In the genomic region with DNA sequence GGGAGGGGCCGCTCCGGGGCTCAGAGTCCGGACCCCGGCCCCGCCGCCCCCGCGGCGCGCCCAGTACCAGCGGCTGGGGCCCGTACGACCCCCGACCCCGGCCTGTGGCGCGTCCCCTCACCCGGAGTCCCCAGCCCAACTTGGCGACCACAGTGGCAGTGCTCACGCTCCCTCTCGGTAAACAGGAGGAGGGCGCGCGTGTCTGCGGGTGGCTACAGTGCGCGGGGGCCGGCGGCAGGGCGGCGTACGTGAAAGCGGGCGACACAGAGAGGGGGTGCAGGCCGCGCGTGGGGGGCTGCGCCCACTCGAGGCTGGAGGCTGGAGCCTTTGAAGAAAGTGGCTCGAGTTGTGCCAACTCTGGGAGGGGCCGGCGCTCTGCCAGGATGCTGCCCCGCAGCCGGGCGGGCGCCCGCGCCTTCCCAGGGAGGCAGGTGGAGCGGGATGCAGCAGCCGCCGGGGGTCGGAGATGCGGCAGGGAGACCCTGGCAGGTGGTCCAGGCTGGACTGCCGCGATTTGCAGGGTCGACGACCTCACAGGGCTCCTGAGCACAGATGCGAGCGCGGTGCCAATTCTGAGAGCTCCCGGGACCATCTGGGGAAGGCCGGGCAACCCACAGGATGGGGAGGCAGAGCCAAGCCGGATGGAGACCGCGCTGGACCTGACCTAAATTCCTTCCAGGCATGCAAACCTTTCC, we compare ENCODE assay signal across 8 cellular contexts. TPM values are rescaled to one million over a fixed set of nuclear protein-coding genes. Genes with fewer than 3 reads are reported as not detected.
DNase-seq lines count a peak whose midpoint lies in the region; ATAC-seq, FAIRE-seq and TF ChIP-seq lines count a peak whose summit lies in the region.

No MANE protein-coding gene starts in this region.

- H3K36me3 Mint-ChIP-seq in astrocyte (ENCODE audit: low read depth, unreplicated experiment), result no peaks in the 10 kb centered on the region

- peak overlapping the region; percentile 85 for H3K4me2 ChIP-seq in astrocyte (ENCODE audit: low read length)
- peak overlapping the region; percentile 89 for H3K4me2 ChIP-seq in skeletal muscle satellite cell (ENCODE audit: low read length)

- no peak for FAIRE-seq in astrocyte (lab: Jason Lieb, UNC)

- H2AFZ ChIP-seq in astrocyte (ENCODE audit: low read depth, low read length), result peak overlapping the region; percentile 67

- peaks cover 25% of the 10 kb centered on the region for H3K4me1 Mint-ChIP-seq in astrocyte (ENCODE audit: low read depth, unreplicated experiment)

- peaks cover 41% of the 10 kb centered on the region for H3K79me2 ChIP-seq in astrocyte (ENCODE audit: insufficient read depth, low read length)

- H3K27me3 ChIP-seq in astrocyte (ENCODE audit: insufficient read depth, low read length), result peaks cover 2% of the 10 kb centered on the region
- H3K27me3 ChIP-seq in iPS-18a (ENCODE audit: control insufficient read depth, insufficient read depth, low read length), result peaks cover 16% of the 10 kb centered on the region
- H3K27me3 ChIP-seq in skeletal muscle satellite cell (ENCODE audit: control insufficient read depth, insufficient read depth, low read length), result peaks cover 2% of the 10 kb centered on the region

- no peaks in the 10 kb centered on the region for H3K9me3 Mint-ChIP-seq in astrocyte (ENCODE audit: unreplicated experiment)

- H4K20me1 ChIP-seq in astrocyte (ENCODE audit: insufficient read depth, low read length), result no peaks in the 10 kb centered on the region

- ATAC-seq in HG02588 (IDR thresholded peaks at IDR 0.05; ENCODE audit: unreplicated experiment), result no peak

- peak overlapping the region; percentile 54 for H3K27ac ChIP-seq in astrocyte (ENCODE audit: low read depth, low read length)
- no peak overlapping the region for H3K27ac ChIP-seq in iPS-18a (ENCODE audit: low read length)

- peak overlapping the region; percentile 87 for H3K4me3 Mint-ChIP-seq in astrocyte (ENCODE audit: unreplicated experiment)

- H3K4me1 ChIP-seq in astrocyte (ENCODE audit: insufficient read depth, low read length) (peaks cover 24% of the 10 kb centered on the region), iPS-18a (ENCODE audit: control insufficient read depth, low read depth, low read length) (no peaks in the 10 kb centered on the region), skeletal muscle satellite cell (ENCODE audit: control insufficient read depth, insufficient read depth, low read length) (peaks cover 37% of the 10 kb centered on the region)

- H3K9ac ChIP-seq in astrocyte (ENCODE audit: low read length), result peak overlapping the region; percentile 76
- H3K9ac ChIP-seq in iPS-18a (ENCODE audit: low read length), result no peak overlapping the region
- H3K9ac ChIP-seq in skeletal muscle satellite cell (ENCODE audit: low read depth, low read length), result peak overlapping the region; percentile 87

- H3K4me3 ChIP-seq in astrocyte (ENCODE audit: insufficient read depth, low read depth, low read length), result peak overlapping the region; percentile 48
- H3K4me3 ChIP-seq in iPS-18a (ENCODE audit: low read length), result peak overlapping the region; percentile 54
- peak overlapping the region; percentile 80 for H3K4me3 ChIP-seq in skeletal muscle satellite cell (ENCODE audit: low read length)

- no peak for TF ChIP-seq CTCF in astrocyte (IDR thresholded peaks at IDR 0.05; ENCODE audit: insufficient read depth, low read depth, low read length)

- H3K36me3 ChIP-seq in astrocyte (ENCODE audit: insufficient read depth, low read length), result no peaks in the 10 kb centered on the region
- H3K36me3 ChIP-seq in iPS-18a (ENCODE audit: control insufficient read depth, low read depth, low read length), result no peaks in the 10 kb centered on the region
- H3K36me3 ChIP-seq in skeletal muscle satellite cell (ENCODE audit: insufficient read depth, low read length), result no peaks in the 10 kb centered on the region

- H3K27ac Mint-ChIP-seq in astrocyte (ENCODE audit: unreplicated experiment), result no peak overlapping the region

- H3K27me3 Mint-ChIP-seq in astrocyte (ENCODE audit: low read depth, unreplicated experiment), result peaks cover 13% of the 10 kb centered on the region

- peak; percentile 25 for DNase-seq in stimulated activated CD4-positive, alpha-beta T cell treated with anti-CD3 and anti-CD28 coated beads, Interleukin-12 subunit alpha, Interleukin-12 subunit beta, amount 100 ng/mL, for 4 hours
- no peak for DNase-seq in stimulated activated CD4-positive, alpha-beta T cell treated with anti-CD3 and anti-CD28 coated beads, Interleukin-1b, Interleukin-23, amount 100 ng/mL, for 48 hours
- peak; percentile 71 for DNase-seq in astrocyte (ENCODE audit: low read depth)
- DNase-seq in NCI-H187 (lab: John Stamatoyannopoulos, UW), result no peak
- no peak for DNase-seq in occipital lobe (lab: John Stamatoyannopoulos, UW)

- H3K9me3 ChIP-seq in astrocyte (ENCODE audit: insufficient read depth, low read depth, low read length) (no peaks in the 10 kb centered on the region), iPS-18a (ENCODE audit: control insufficient read depth, low read depth, low read length) (no peaks in the 10 kb centered on the region), skeletal muscle satellite cell (replicated peaks; ENCODE audit: low read length) (no peaks in the 10 kb centered on the region)

RNA-seq across cellular contexts. Expression of a gene that starts 0.7 kb away (rescaled TPM):
- total RNA-seq in astrocyte (14.1 and 15.8 TPM in 2 replicates), occipital lobe (19.8 TPM)
- 1.3 TPM in 2 replicates for total RNA-seq in skeletal muscle satellite cell (2012; rRNA removed)

RNA-seq across cellular contexts. Expression of a gene that starts 14.8 kb away (rescaled TPM):
- total RNA-seq in astrocyte, result not detected in 2 replicates
- not detected in 2 replicates for total RNA-seq in skeletal muscle satellite cell (2012; rRNA removed)
- total RNA-seq in occipital lobe, result 0.62 TPM

Comparison
In these comparisons a context has a peak if more than half of its experiments do, and no peak if none do; other contexts are left out.
1. DNase-seq: peak in stimulated activated CD4-positive, alpha-beta T cell treated with anti-CD3 and anti-CD28 coated beads, Interleukin-12 subunit alpha, Interleukin-12 subunit beta, amount 100 ng/mL, for 4 hours (single experiment) and astrocyte (single experiment); none in stimulated activated CD4-positive, alpha-beta T cell treated with anti-CD3 and anti-CD28 coated beads, Interleukin-1b, Interleukin-23, amount 100 ng/mL, for 48 hours (single experiment), NCI-H187 (0 of 2) and occipital lobe (single experiment).
2. Peak in every context shown above with its lines, with median percentiles within 50 percentile points of each other: H3K4me3 ChIP-seq.